9 cellular contexts compared by ENCODE assay signal in the genomic region with DNA sequence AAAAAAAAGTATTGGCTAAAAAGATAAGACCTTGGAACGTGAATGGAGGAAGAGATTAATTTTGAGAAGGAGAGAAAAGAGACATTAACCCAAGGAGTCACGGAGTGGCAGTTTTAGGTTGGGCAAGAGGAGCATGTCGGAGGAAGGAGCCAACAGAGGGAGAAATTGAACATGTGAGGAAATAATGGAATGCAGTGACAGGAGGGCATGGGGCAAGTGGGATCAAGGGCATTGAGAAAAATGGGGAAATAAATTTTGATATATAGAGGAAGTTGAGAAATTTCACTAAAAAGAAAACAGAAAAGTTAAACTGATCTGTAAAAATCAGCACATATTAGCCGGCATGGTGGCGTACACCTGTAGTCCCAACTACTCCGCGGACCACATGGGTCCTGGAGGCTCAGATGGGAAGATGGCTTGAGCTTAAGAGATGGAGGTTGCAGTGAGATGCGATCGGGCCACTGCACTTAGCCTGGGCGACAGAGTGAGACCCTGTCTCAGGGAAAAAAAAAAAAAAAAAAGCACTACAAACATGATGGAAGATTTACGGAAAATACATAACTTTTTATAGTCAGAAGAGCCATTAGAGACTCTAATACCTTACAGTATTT. TPM values are rescaled to one million over a fixed set of nuclear protein-coding genes. Genes with fewer than 3 reads are reported as not detected.
DNase-seq lines count a peak whose midpoint lies in the region; ATAC-seq, FAIRE-seq and TF ChIP-seq lines count a peak whose summit lies in the region.
"Had no signal": no experiment of that assay in that cellular context is flagged by ENCODE, and none has a peak within 500 bp of the region (broad histone marks: within the 10 kb centered on the region; RNA-seq: fewer than 3 reads in every experiment).

No MANE protein-coding gene starts in this region.

- H3K36me3 ChIP-seq in BJ (ENCODE audit: control insufficient read depth, insufficient read depth, low read length) (peaks cover 2% of the 10 kb centered on the region), GM12878 (ENCODE audit: control insufficient read depth in 2 of 2, insufficient read depth in 2 of 2, low read length in 1 of 2) (peaks cover 0 to 7% of the 10 kb centered on the region in 2 experiments; a peak in 1 of 4 replicates), aorta (ENCODE audit: control insufficient read depth in 1 of 2, insufficient read depth in 2 of 2, low read length in 1 of 2) (no peaks in the 10 kb centered on the region)

- CTCF ChIA-PET in BJ (lab: Yijun Ruan, JAX): interaction anchor here (1.1 kb wide), 1 partner anchor 86 kb away, joined by 3 read pairs; no protein-coding TSS in a partner anchor
- CTCF ChIA-PET in GM12878 (lab: Yijun Ruan, JAX): interaction anchor here (0.6 to 1.1 kb wide), 2 partner anchors 70 to 101 kb away, joined by 3 read pairs; no protein-coding TSS in a partner anchor

- H3K4me3 ChIP-seq in BJ (ENCODE audit: low read depth, low read length) (peak overlapping the region; percentile 81), GM12878 (peak overlapping the region; percentile 76), aorta (ENCODE audit: low read length in 2 of 2) (no peak overlapping the region)
- peak overlapping the region; percentile 100 for H3K4me3 ChIP-seq in Jurkat, Clone E6-1 (ENCODE audit: low read length)

- ATAC-seq in GM12878 (no peak), naive B cell (ENCODE audit: low read depth in 2 of 2) (no peak), aorta (ENCODE audit: low FRiP score) (no peak)

- TF ChIP-seq RAD21 in GM12878 (IDR thresholded peaks at IDR 0.05; ENCODE audit: insufficient read depth, low read depth, low read length): no peak

- no peaks in the 10 kb centered on the region for H3K9me3 Mint-ChIP-seq in naive B cell

- peak overlapping the region; percentile 32 to 96 (median 80) for H3K27ac Mint-ChIP-seq in naive B cell

- TF ChIP-seq CTCF in BJ (IDR thresholded peaks at IDR 0.05; ENCODE audit: insufficient read depth, low read depth, low read length) (no peak), GM12878 (IDR thresholded peaks at IDR 0.05 in 2 of 3, conservative IDR thresholded peaks at IDR 0.05 in 1 of 3; ENCODE audit: control insufficient read depth in 2 of 3, extremely low read depth in 1 of 3, insufficient read depth in 1 of 3, low read depth in 3 of 3, low read length in 3 of 3) (no peak)

- RAD21 ChIA-PET in GM12878 (lab: Charles Lee; ENCODE audit: unreplicated experiment): interaction anchor here (0.8 to 2.7 kb wide), 3 partner anchors 25 to 100 kb away, joined by 5 to 9 read pairs (median 5); a partner anchor contains a TSS

- no peak for TF ChIP-seq POLR2A in GM12878 (IDR thresholded peaks at IDR 0.05; ENCODE audit: low read depth, low read length)

- H3K4me1 Mint-ChIP-seq in naive B cell: peaks cover 36 to 55% (median 51%) of the 10 kb centered on the region in 3 donors

- H3K27ac ChIP-seq in GM12878 (ENCODE audit: control insufficient read depth, insufficient read depth): peak overlapping the region; percentile 38
- H3K27ac ChIP-seq in aorta (ENCODE audit: low read depth in 1 of 2, low read length in 2 of 2): no peak overlapping the region

- POLR2A ChIA-PET in BJ (lab: Charles Lee): no interaction called here
- POLR2A ChIA-PET in GM12878 (lab: Charles Lee): interaction anchor here (1.4 to 1.8 kb wide), 3 partner anchors 26 to 96 kb away, joined by 6 to 10 read pairs (median 8); a partner anchor contains a TSS

- intact Hi-C loops in GM12878 (cut with micrococcal nuclease; ENCODE audit: unreplicated experiment): loop anchor here (2.0 kb wide), 1 partner anchor 101 kb away; no protein-coding TSS in a partner anchor
- intact Hi-C loops in aorta (cut with DNase I): loop anchor here (5.0 to 10.0 kb wide), 2 partner anchors 95 to 102 kb away; no protein-coding TSS in a partner anchor

- H3K4me1 ChIP-seq in GM12878 (ENCODE audit: control insufficient read depth, insufficient read depth, low read length): no peaks in the 10 kb centered on the region; the same call in 1 of the 2 replicates
- H3K4me1 ChIP-seq in aorta (ENCODE audit: control insufficient read depth in 1 of 2, insufficient read depth in 2 of 2, low read length in 2 of 2): no peaks in the 10 kb centered on the region

- no peak for TF ChIP-seq EP300 in GM12878 (IDR thresholded peaks at IDR 0.05; ENCODE audit: borderline replicate concordance in 1 of 2, control insufficient read depth in 1 of 2, low read depth in 2 of 2, low read length in 2 of 2)

- H2AFZ ChIP-seq in GM12878 (ENCODE audit: control insufficient read depth, low read depth, low read length): no peak overlapping the region

- no peaks in the 10 kb centered on the region for H3K27me3 Mint-ChIP-seq in naive B cell

- H3K9ac ChIP-seq in GM12878 (ENCODE audit: control insufficient read depth, insufficient read depth, low read length): peak overlapping the region; percentile 86

- H3K9me3 ChIP-seq in GM12878 (replicated peaks; ENCODE audit: control insufficient read depth, insufficient read depth, low read length): no peaks in the 10 kb centered on the region
- no peaks in the 10 kb centered on the region for H3K9me3 ChIP-seq in aorta (ENCODE audit: control insufficient read depth, low read length)

- SMC1A ChIA-PET in GM12878 (lab: Charles Lee; ENCODE audit: uncharacterized antibody, unreplicated experiment): interaction anchor here (1.0 to 5.4 kb wide), 5 partner anchors 11 to 58 kb away, joined by 4 to 45 read pairs (median 4); no protein-coding TSS in a partner anchor

- peaks cover 69% of the 10 kb centered on the region for H3K79me2 ChIP-seq in GM12878 (ENCODE audit: control insufficient read depth, insufficient read depth, low read length)

- H4K20me1 ChIP-seq in GM12878 (ENCODE audit: control insufficient read depth, insufficient read depth): no peaks in the 10 kb centered on the region

- DNase-seq in BJ (ENCODE audit: low read depth) (no peak), GM12878 (ENCODE audit: low read depth, low spot score) (no peak), naive B cell (no peak), NCI-H2171 (lab: John Stamatoyannopoulos, UW) (no peak), urothelium cell line (ENCODE audit: low spot score) (no peak), DMS114 treated with DMSO at 0.1 percent for 48 hours (lab: John Stamatoyannopoulos, UW; ENCODE audit: unreplicated experiment) (no peak), aorta (no peak)
- DNase-seq in Jurkat, Clone E6-1 (ENCODE audit: low read depth, low spot score): no peak
- DNase-seq: NCI-H1930 had no signal

- in situ Hi-C loops in GM12878 (cut with MboI): no loop called here

- H3K36me3 Mint-ChIP-seq in naive B cell: no peaks in the 10 kb centered on the region

- BruUV-seq in GM12878 (replicated peaks; lab: Mats Ljungman, UMichigan): no TSS peak

- peak overlapping the region; percentile 77 for H3K4me2 ChIP-seq in GM12878 (ENCODE audit: control insufficient read depth, insufficient read depth)

- peak overlapping the region; percentile 87 to 99 (median 95) for H3K4me3 Mint-ChIP-seq in naive B cell

- H3K27me3 ChIP-seq in BJ (ENCODE audit: control insufficient read depth, insufficient read depth, low read length) (no peaks in the 10 kb centered on the region), GM12878 (replicated peaks in 1 of 2; ENCODE audit: control insufficient read depth in 2 of 2, insufficient read depth in 2 of 2, low read length in 1 of 2) (no peaks in the 10 kb centered on the region), aorta (ENCODE audit: control insufficient read depth in 1 of 2, insufficient read depth in 2 of 2, low read length in 1 of 2) (no peaks in the 10 kb centered on the region)

- FAIRE-seq in GM12878 (lab: Jason Lieb, UNC) (no peak), urothelium cell line (lab: Jason Lieb, UNC) (no peak)

- 52% methylated on average over 11 of the region's 11 CpGs for WGBS in GM12878 (ENCODE audit: insufficient coverage, insufficient replicate concordance, low lambda C conversion rate, missing lambda C conversion rate)
- WGBS in aorta, 2 donors: 74% methylated on average over 11 of the region's 11 CpGs

RNA-seq across cellular contexts. Expression of a gene that starts 1.2 kb away (rescaled TPM):
- polyA plus RNA-seq in BJ (2011; rRNA removed) (14.1 and 21.1 TPM in 2 replicates), GM12878 (2011; rRNA removed) (45.2 and 80.6 TPM in 2 replicates), GM12878 (2014; fragmentation: Illumina TruSeq; extraction: Trizol) (40.6 and 48.3 TPM in 2 replicates), GM12878 (2014; fragmentation: Nextera tagmentation; extraction: Ambion mirVana) (10 to 100 TPM; 30.8 to 37.0 TPM), GM12878 (2014; rRNA removed) (25.3 and 28.7 TPM in 2 replicates), GM12878 (2016; fragmentation: Nextera tagmentation; extraction: Ambion mirVana) (10 to 100 TPM; 54.0 to 59.3 TPM), naive B cell (ENCODE audit: low read depth in 6 of 6) (10 to 100 TPM; 13.1 to 32.8 (median 22.3) TPM), aorta (10 to 100 TPM in 1 of 2 donors, 1 to 10 TPM in 1; 7.3 to 14.7 TPM)
- polyA minus RNA-seq in BJ (2011; rRNA and poly(A)+ RNA removed): 4.7 and 5.5 TPM in 2 replicates
- polyA plus RNA-seq in Jurkat, Clone E6-1 (2012; ENCODE audit: insufficient read depth, insufficient read length): 33.1 TPM
- total RNA-seq in GM12878 (2013; cell fraction: nucleolus; rRNA removed): 16.7 and 25.2 TPM in 2 replicates
- total RNA-seq in GM12878 (2014; rRNA removed) (40.6 and 40.7 TPM in 2 replicates), GM12878 (2014; rRNA removed; fragmentation: Illumina TruSeq; extraction: Trizol) (37.5 and 41.8 TPM in 2 replicates), GM12878 (2021) (26.7 and 33.5 TPM in 2 replicates), aorta (10 to 100 TPM; 16.0 to 21.9 TPM)
- 15.2 TPM for polyA plus RNA-seq in GM12878 (2011; ENCODE audit: low read depth)
- 19.5 and 24.6 TPM in 2 replicates for polyA plus RNA-seq in GM12878 (2011; cell fraction: cytosol; rRNA removed)
- 6.9 and 8.6 TPM in 2 replicates for polyA plus RNA-seq in GM12878 (2011; cell fraction: nucleus; rRNA removed)
- 17.9 and 26.5 TPM in 2 replicates for polyA plus RNA-seq in GM12878 (2012)
- polyA minus RNA-seq in GM12878 (2011; rRNA and poly(A)+ RNA removed): 19.1 and 19.2 TPM in 2 replicates
- polyA minus RNA-seq in GM12878 (2011; cell fraction: cytosol; rRNA and poly(A)+ RNA removed): 10.1 and 12.4 TPM in 2 replicates
- 3.0 and 3.9 TPM in 2 replicates for polyA minus RNA-seq in GM12878 (2011; cell fraction: nucleus; rRNA and poly(A)+ RNA removed)

RNA-seq across cellular contexts. Expression of a gene that starts 1.3 kb away (rescaled TPM):
- polyA plus RNA-seq in BJ (2011; rRNA removed) (11.5 and 19.3 TPM in 2 replicates), GM12878 (2011; rRNA removed) (11.6 and 15.7 TPM in 2 replicates), GM12878 (2014; fragmentation: Illumina TruSeq; extraction: Trizol) (10.3 and 11.9 TPM in 2 replicates), GM12878 (2014; fragmentation: Nextera tagmentation; extraction: Ambion mirVana) (1 to 10 TPM; 5.2 to 5.8 TPM), GM12878 (2014; rRNA removed) (7.0 and 7.7 TPM in 2 replicates), GM12878 (2016; fragmentation: Nextera tagmentation; extraction: Ambion mirVana) (10 to 100 TPM in 1 of 2 experiments, 1 to 10 TPM in 1; 8.3 to 10.9 TPM), naive B cell (ENCODE audit: low read depth in 6 of 6) (1 to 10 TPM in 5 of 6 donors, under 1 TPM in 1; 0.06 to 8.1 (median 7.0) TPM), aorta (10 to 100 TPM in 1 of 2 donors, 1 to 10 TPM in 1; 5.1 to 10.2 TPM)
- polyA minus RNA-seq in BJ (2011; rRNA and poly(A)+ RNA removed): 4.2 and 4.4 TPM in 2 replicates
- 20.1 TPM for polyA plus RNA-seq in Jurkat, Clone E6-1 (2012; ENCODE audit: insufficient read depth, insufficient read length)
- 27.7 and 30.2 TPM in 2 replicates for total RNA-seq in GM12878 (2013; cell fraction: nucleolus; rRNA removed)
- total RNA-seq in GM12878 (2014; rRNA removed) (5.9 and 8.1 TPM in 2 replicates), GM12878 (2014; rRNA removed; fragmentation: Illumina TruSeq; extraction: Trizol) (11.4 and 12.2 TPM in 2 replicates), GM12878 (2021) (10.4 and 11.1 TPM in 2 replicates), aorta (10 to 100 TPM; 16.8 to 20.8 TPM)
- 4.2 TPM for polyA plus RNA-seq in GM12878 (2011; ENCODE audit: low read depth)
- 12.5 and 14.4 TPM in 2 replicates for polyA plus RNA-seq in GM12878 (2011; cell fraction: cytosol; rRNA removed)
- 7.3 and 10.0 TPM in 2 replicates for polyA plus RNA-seq in GM12878 (2011; cell fraction: nucleus; rRNA removed)
- 6.3 and 7.5 TPM in 2 replicates for polyA plus RNA-seq in GM12878 (2012)
- 8.1 and 9.7 TPM in 2 replicates for polyA minus RNA-seq in GM12878 (2011; rRNA and poly(A)+ RNA removed)
- polyA minus RNA-seq in GM12878 (2011; cell fraction: cytosol; rRNA and poly(A)+ RNA removed): 1.7 and 3.7 TPM in 2 replicates
- polyA minus RNA-seq in GM12878 (2011; cell fraction: nucleus; rRNA and poly(A)+ RNA removed): 4.1 and 7.1 TPM in 2 replicates

RNA-seq across cellular contexts. Expression of a gene that starts 25.5 kb away (rescaled TPM):
- polyA plus RNA-seq in BJ (2011; rRNA removed) (2.1 and 2.3 TPM in 2 replicates), GM12878 (2011; rRNA removed) (3.6 and 4.7 TPM in 2 replicates), GM12878 (2014; fragmentation: Illumina TruSeq; extraction: Trizol) (8.6 and 8.7 TPM in 2 replicates), GM12878 (2014; fragmentation: Nextera tagmentation; extraction: Ambion mirVana) (1 to 10 TPM in 1 of 2 experiments, under 1 TPM in 1; 0.58 to 1.1 TPM), GM12878 (2014; rRNA removed) (8.2 and 9.3 TPM in 2 replicates), GM12878 (2016; fragmentation: Nextera tagmentation; extraction: Ambion mirVana) (1 to 10 TPM; 2.7 to 2.9 TPM), naive B cell (ENCODE audit: low read depth in 6 of 6) (1 to 10 TPM in 3 of 6 donors, under 1 TPM in 3; 0.28 to 1.9 (median 0.91) TPM), aorta (10 to 100 TPM in 1 of 2 donors, 1 to 10 TPM in 1; 3.3 to 14.2 TPM)
- 4.4 and 5.5 TPM in 2 replicates for polyA minus RNA-seq in BJ (2011; rRNA and poly(A)+ RNA removed)
- 6.6 TPM for polyA plus RNA-seq in Jurkat, Clone E6-1 (2012; ENCODE audit: insufficient read depth, insufficient read length)
- total RNA-seq in GM12878 (2013; cell fraction: nucleolus; rRNA removed): 144 and 149 TPM in 2 replicates
- total RNA-seq in GM12878 (2014; rRNA removed) (7.7 and 9.4 TPM in 2 replicates), GM12878 (2014; rRNA removed; fragmentation: Illumina TruSeq; extraction: Trizol) (7.5 and 8.1 TPM in 2 replicates), GM12878 (2021) (8.4 and 11.5 TPM in 2 replicates), aorta (10 to 100 TPM; 38.7 to 65.8 TPM)
- 3.7 TPM for polyA plus RNA-seq in GM12878 (2011; ENCODE audit: low read depth)
- polyA plus RNA-seq in GM12878 (2011; cell fraction: cytosol; rRNA removed): 3.5 and 3.6 TPM in 2 replicates
- 22.7 and 25.2 TPM in 2 replicates for polyA plus RNA-seq in GM12878 (2011; cell fraction: nucleus; rRNA removed)
- 4.9 and 6.5 TPM in 2 replicates for polyA plus RNA-seq in GM12878 (2012)
- 8.9 and 11.0 TPM in 2 replicates for polyA minus RNA-seq in GM12878 (2011; rRNA and poly(A)+ RNA removed)
- 1.5 and 2.0 TPM in 2 replicates for polyA minus RNA-seq in GM12878 (2011; cell fraction: cytosol; rRNA and poly(A)+ RNA removed)
- 10.2 and 13.9 TPM in 2 replicates for polyA minus RNA-seq in GM12878 (2011; cell fraction: nucleus; rRNA and poly(A)+ RNA removed)

RNA-seq across cellular contexts. Expression of a gene that starts 54.5 kb away (rescaled TPM):
- polyA plus RNA-seq in BJ (2011; rRNA removed): 28.5 and 40.7 TPM in 2 replicates
- polyA minus RNA-seq in BJ (2011; rRNA and poly(A)+ RNA removed): 11.5 and 13.8 TPM in 2 replicates
- 76.6 TPM for polyA plus RNA-seq in Jurkat, Clone E6-1 (2012; ENCODE audit: insufficient read depth, insufficient read length)
- total RNA-seq in GM12878 (2013; cell fraction: nucleolus; rRNA removed): 220 and 239 TPM in 2 replicates
- 51.9 and 65.2 TPM in 2 replicates for total RNA-seq in GM12878 (2014; rRNA removed)
- 126 and 134 TPM in 2 replicates for total RNA-seq in GM12878 (2014; rRNA removed; fragmentation: Illumina TruSeq; extraction: Trizol)
- total RNA-seq in GM12878 (2021): 56.6 and 56.8 TPM in 2 replicates
- polyA plus RNA-seq in GM12878 (2011; ENCODE audit: low read depth): 41.7 TPM
- polyA plus RNA-seq in GM12878 (2011; rRNA removed): 90.8 and 147 TPM in 2 replicates
- polyA plus RNA-seq in GM12878 (2011; cell fraction: cytosol; rRNA removed): 36.4 and 37.2 TPM in 2 replicates
- 43.5 and 48.7 TPM in 2 replicates for polyA plus RNA-seq in GM12878 (2011; cell fraction: nucleus; rRNA removed)
- polyA plus RNA-seq in GM12878 (2012): 88.0 and 119 TPM in 2 replicates
- 127 and 130 TPM in 2 replicates for polyA plus RNA-seq in GM12878 (2014; fragmentation: Illumina TruSeq; extraction: Trizol)
- polyA plus RNA-seq in GM12878 (2014; fragmentation: Nextera tagmentation; extraction: Ambion mirVana): 10 to 100 TPM; 63.5 to 68.1 TPM
- 65.8 and 78.7 TPM in 2 replicates for polyA plus RNA-seq in GM12878 (2014; rRNA removed)
- 10 to 100 TPM; 70.5 to 86.8 TPM for polyA plus RNA-seq in GM12878 (2016; fragmentation: Nextera tagmentation; extraction: Ambion mirVana)
- 34.4 and 39.9 TPM in 2 replicates for polyA minus RNA-seq in GM12878 (2011; rRNA and poly(A)+ RNA removed)
- polyA minus RNA-seq in GM12878 (2011; cell fraction: cytosol; rRNA and poly(A)+ RNA removed): 21.2 and 23.1 TPM in 2 replicates
- polyA minus RNA-seq in GM12878 (2011; cell fraction: nucleus; rRNA and poly(A)+ RNA removed): 17.0 and 24.8 TPM in 2 replicates
- polyA plus RNA-seq in naive B cell (ENCODE audit: low read depth in 6 of 6): 100 to 1,000 TPM; 156 to 209 (median 175) TPM
- 10 to 100 TPM; 85.6 to 88.0 TPM for total RNA-seq in aorta
- 10 to 100 TPM; 74.3 to 82.5 TPM for polyA plus RNA-seq in aorta

RNA-seq across cellular contexts. Expression of a gene that starts 58.9 kb away (rescaled TPM):
- 15.4 and 24.1 TPM in 2 replicates for polyA plus RNA-seq in BJ (2011; rRNA removed)
- polyA minus RNA-seq in BJ (2011; rRNA and poly(A)+ RNA removed): 32.5 and 32.9 TPM in 2 replicates
- 31.8 TPM for polyA plus RNA-seq in Jurkat, Clone E6-1 (2012; ENCODE audit: insufficient read depth, insufficient read length)
- 78.8 and 81.1 TPM in 2 replicates for total RNA-seq in GM12878 (2013; cell fraction: nucleolus; rRNA removed)
- total RNA-seq in GM12878 (2014; rRNA removed): 30.4 and 31.6 TPM in 2 replicates
- 38.1 and 40.3 TPM in 2 replicates for total RNA-seq in GM12878 (2014; rRNA removed; fragmentation: Illumina TruSeq; extraction: Trizol)
- 35.6 and 37.8 TPM in 2 replicates for total RNA-seq in GM12878 (2021)
- polyA plus RNA-seq in GM12878 (2011; ENCODE audit: low read depth): 16.3 TPM
- 30.9 and 35.3 TPM in 2 replicates for polyA plus RNA-seq in GM12878 (2011; rRNA removed)
- polyA plus RNA-seq in GM12878 (2011; cell fraction: cytosol; rRNA removed): 23.2 and 29.2 TPM in 2 replicates
- 13.0 and 17.1 TPM in 2 replicates for polyA plus RNA-seq in GM12878 (2011; cell fraction: nucleus; rRNA removed)
- polyA plus RNA-seq in GM12878 (2012): 17.2 and 20.5 TPM in 2 replicates
- polyA plus RNA-seq in GM12878 (2014; fragmentation: Illumina TruSeq; extraction: Trizol): 33.4 and 39.2 TPM in 2 replicates
- 10 to 100 TPM; 10.7 to 13.4 TPM for polyA plus RNA-seq in GM12878 (2014; fragmentation: Nextera tagmentation; extraction: Ambion mirVana)
- polyA plus RNA-seq in GM12878 (2014; rRNA removed): 13.8 TPM in 2 replicates
- polyA plus RNA-seq in GM12878 (2016; fragmentation: Nextera tagmentation; extraction: Ambion mirVana): 10 to 100 TPM; 36.9 to 45.3 TPM
- polyA minus RNA-seq in GM12878 (2011; rRNA and poly(A)+ RNA removed): 60.5 and 147 TPM in 2 replicates
- polyA minus RNA-seq in GM12878 (2011; cell fraction: cytosol; rRNA and poly(A)+ RNA removed): 23.1 and 24.3 TPM in 2 replicates
- 15.1 and 19.7 TPM in 2 replicates for polyA minus RNA-seq in GM12878 (2011; cell fraction: nucleus; rRNA and poly(A)+ RNA removed)
- 10 to 100 TPM; 24.1 to 87.1 (median 52.0) TPM for polyA plus RNA-seq in naive B cell (ENCODE audit: low read depth in 6 of 6)
- total RNA-seq in aorta: 10 to 100 TPM; 76.9 to 78.8 TPM
- polyA plus RNA-seq in aorta: 10 to 100 TPM; 11.9 to 30.4 TPM

Comparison
In these comparisons a context has a peak if more than half of its experiments do, and no peak if none do; other contexts are left out.
1. H3K4me3 ChIP-seq: peak in BJ (single experiment), Jurkat, Clone E6-1 (single experiment) and GM12878 (single experiment); none in aorta (0 of 2).